1 cellular context compared by ENCODE assay signal in the genomic region with DNA sequence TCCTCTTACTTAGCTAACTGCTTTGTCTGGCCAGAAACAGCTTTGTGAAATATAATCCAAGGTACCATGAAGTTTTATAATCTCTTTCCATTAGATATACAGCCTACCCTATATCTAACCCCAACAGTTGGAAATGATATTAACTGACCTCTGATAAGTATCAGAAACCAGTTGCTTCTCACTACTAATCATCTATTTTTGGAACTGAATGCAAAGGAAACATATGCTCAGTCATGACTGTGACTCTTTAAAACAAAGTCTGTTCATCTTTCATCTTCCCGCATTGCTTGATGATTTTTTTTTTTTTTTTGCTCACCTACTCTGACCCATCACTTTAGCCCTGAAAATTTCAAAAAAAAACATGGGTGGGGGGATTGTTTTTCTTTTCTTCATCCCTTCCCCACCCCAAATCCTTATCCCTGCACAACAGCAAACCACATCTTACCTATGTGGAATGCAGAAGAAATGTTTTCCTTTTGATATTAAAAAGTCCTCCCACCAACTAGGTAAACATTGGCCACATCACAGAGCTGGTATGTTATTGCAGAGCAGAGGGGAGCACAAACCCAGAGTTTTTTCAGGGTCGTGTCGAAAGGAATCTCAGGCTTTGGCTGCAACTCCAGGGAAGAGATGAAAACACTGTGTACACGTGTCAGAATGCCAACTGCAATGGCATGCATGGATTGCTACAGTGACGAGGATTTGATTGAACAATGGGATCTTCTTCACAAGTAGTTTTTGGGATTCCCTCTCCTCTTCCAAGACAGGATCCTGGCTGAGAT.
TF ChIP-seq lines count a peak whose summit lies in the region.

No MANE protein-coding gene starts in this region.

TF ChIP-seq in WTC11, 78 proteins besides CTCF, POLR2A, EP300 and RAD21 (continued from another document):
- TF ChIP-seq, protein P1, sequence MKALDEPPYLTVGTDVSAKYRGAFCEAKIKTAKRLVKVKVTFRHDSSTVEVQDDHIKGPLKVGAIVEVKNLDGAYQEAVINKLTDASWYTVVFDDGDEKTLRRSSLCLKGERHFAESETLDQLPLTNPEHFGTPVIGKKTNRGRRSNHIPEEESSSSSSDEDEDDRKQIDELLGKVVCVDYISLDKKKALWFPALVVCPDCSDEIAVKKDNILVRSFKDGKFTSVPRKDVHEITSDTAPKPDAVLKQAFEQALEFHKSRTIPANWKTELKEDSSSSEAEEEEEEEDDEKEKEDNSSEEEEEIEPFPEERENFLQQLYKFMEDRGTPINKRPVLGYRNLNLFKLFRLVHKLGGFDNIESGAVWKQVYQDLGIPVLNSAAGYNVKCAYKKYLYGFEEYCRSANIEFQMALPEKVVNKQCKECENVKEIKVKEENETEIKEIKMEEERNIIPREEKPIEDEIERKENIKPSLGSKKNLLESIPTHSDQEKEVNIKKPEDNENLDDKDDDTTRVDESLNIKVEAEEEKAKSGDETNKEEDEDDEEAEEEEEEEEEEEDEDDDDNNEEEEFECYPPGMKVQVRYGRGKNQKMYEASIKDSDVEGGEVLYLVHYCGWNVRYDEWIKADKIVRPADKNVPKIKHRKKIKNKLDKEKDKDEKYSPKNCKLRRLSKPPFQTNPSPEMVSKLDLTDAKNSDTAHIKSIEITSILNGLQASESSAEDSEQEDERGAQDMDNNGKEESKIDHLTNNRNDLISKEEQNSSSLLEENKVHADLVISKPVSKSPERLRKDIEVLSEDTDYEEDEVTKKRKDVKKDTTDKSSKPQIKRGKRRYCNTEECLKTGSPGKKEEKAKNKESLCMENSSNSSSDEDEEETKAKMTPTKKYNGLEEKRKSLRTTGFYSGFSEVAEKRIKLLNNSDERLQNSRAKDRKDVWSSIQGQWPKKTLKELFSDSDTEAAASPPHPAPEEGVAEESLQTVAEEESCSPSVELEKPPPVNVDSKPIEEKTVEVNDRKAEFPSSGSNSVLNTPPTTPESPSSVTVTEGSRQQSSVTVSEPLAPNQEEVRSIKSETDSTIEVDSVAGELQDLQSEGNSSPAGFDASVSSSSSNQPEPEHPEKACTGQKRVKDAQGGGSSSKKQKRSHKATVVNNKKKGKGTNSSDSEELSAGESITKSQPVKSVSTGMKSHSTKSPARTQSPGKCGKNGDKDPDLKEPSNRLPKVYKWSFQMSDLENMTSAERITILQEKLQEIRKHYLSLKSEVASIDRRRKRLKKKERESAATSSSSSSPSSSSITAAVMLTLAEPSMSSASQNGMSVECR (CRISPR knock-in tag; IDR thresholded peaks at IDR 0.05; ENCODE audit: borderline replicate concordance): no peak
- TF ChIP-seq NFATC4 (CRISPR knock-in tag; IDR thresholded peaks at IDR 0.05) (no peak), CREM (CRISPR knock-in tag; IDR thresholded peaks at IDR 0.05) (no peak), RELA (CRISPR knock-in tag; IDR thresholded peaks at IDR 0.05; ENCODE audit: borderline replicate concordance) (no peak), KAT7 (CRISPR knock-in tag; IDR thresholded peaks at IDR 0.05; ENCODE audit: borderline replicate concordance) (no peak), NFE2L1 (CRISPR knock-in tag; IDR thresholded peaks at IDR 0.05) (no peak)
- TF ChIP-seq, protein P2, sequence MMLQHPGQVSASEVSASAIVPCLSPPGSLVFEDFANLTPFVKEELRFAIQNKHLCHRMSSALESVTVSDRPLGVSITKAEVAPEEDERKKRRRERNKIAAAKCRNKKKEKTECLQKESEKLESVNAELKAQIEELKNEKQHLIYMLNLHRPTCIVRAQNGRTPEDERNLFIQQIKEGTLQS (CRISPR knock-in tag; conservative IDR thresholded peaks at IDR 0.05): no peak
- TF ChIP-seq, protein P3, sequence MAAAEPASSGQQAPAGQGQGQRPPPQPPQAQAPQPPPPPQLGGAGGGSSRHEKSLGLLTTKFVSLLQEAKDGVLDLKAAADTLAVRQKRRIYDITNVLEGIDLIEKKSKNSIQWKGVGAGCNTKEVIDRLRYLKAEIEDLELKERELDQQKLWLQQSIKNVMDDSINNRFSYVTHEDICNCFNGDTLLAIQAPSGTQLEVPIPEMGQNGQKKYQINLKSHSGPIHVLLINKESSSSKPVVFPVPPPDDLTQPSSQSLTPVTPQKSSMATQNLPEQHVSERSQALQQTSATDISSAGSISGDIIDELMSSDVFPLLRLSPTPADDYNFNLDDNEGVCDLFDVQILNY (CRISPR knock-in tag; IDR thresholded peaks at IDR 0.05): no peak
